8 cellular contexts compared by ENCODE assay signal in the genomic region with DNA sequence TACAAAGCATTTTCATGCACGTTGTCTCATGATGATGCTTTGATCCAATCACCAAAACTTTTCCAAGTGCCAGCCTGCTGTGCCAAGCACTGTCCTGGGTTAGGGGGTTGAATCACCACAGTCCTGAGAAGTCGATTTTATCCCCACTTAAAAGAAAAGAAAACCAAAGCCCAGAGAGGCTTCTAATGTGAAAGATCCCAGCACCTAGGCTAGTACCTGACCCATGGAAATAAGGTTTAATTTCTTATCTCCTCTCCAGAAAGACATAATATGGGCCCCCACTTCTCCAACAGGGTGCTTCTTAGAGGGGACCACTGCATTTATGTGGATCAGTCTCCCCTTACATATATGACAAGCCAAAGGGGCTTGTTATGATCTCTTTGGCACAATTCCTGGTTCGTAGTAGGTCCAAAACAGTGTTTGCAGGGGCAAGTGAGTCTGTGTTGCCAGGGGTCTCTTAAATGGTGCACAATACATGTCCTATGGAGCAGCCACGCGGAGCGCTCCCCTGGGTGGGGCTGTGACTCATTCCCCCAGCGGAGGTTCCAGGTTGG. TPM values are rescaled to one million over a fixed set of nuclear protein-coding genes. Genes with fewer than 3 reads are reported as not detected.
DNase-seq lines count a peak whose midpoint lies in the region; ATAC-seq, FAIRE-seq and TF ChIP-seq lines count a peak whose summit lies in the region.

No MANE protein-coding gene starts in this region.

- TF ChIP-seq CTCF in CD4-positive, alpha-beta T cell (IDR thresholded peaks at IDR 0.05): no peak
- TF ChIP-seq CTCF in PC-3 (conservative IDR thresholded peaks at IDR 0.05; ENCODE audit: low read depth, low read length) (no peak), endothelial cell of umbilical vein (IDR thresholded peaks at IDR 0.05; ENCODE audit: extremely low read depth in 1 of 2, insufficient read depth in 1 of 2, low read depth in 1 of 2, low read length in 2 of 2) (no peak)

- H3K79me2 ChIP-seq in PC-3 (ENCODE audit: low read length) (peaks cover 46% of the 10 kb centered on the region), endothelial cell of umbilical vein (ENCODE audit: control insufficient read depth, insufficient read depth, low read length) (peaks cover 27% of the 10 kb centered on the region), trophoblast cell (ENCODE audit: control insufficient read depth, insufficient read depth, low read length, poor library complexity) (peaks cover 33% of the 10 kb centered on the region)

- H3K27me3 Mint-ChIP-seq in CD4-positive, alpha-beta T cell: peaks cover 5% of the 10 kb centered on the region

- no peak overlapping the region for H4K12ac ChIP-seq in trophoblast cell (ENCODE audit: low read depth, low read length)

- peak overlapping the region; percentile 98 for H3K27ac ChIP-seq in CD4-positive, alpha-beta T cell (ENCODE audit: low read depth, low read length)
- H3K27ac ChIP-seq in PC-3 (ENCODE audit: low read length) (peak overlapping the region; percentile 78), endothelial cell of umbilical vein (ENCODE audit: insufficient read depth, low read depth, low read length) (no peak overlapping the region), trophoblast cell (ENCODE audit: low read depth, low read length) (peak overlapping the region; percentile 20)

- FAIRE-seq in endothelial cell of umbilical vein (lab: Jason Lieb, UNC): no peak

- no peaks in the 10 kb centered on the region for H3K27me3 ChIP-seq in CD4-positive, alpha-beta T cell (ENCODE audit: control insufficient read depth, insufficient read depth, low read length)
- H3K27me3 ChIP-seq in PC-3 (ENCODE audit: low read length) (no peaks in the 10 kb centered on the region), endothelial cell of umbilical vein (ENCODE audit: control insufficient read depth in 2 of 2, insufficient read depth in 2 of 2, low read length in 2 of 2) (peaks cover 0 to 2% of the 10 kb centered on the region in 2 experiments), trophoblast cell (ENCODE audit: insufficient read depth, low read length) (no peaks in the 10 kb centered on the region)

- no peak overlapping the region for H2AK5ac ChIP-seq in trophoblast cell (ENCODE audit: low read length)

- H3K23ac ChIP-seq in trophoblast cell (ENCODE audit: low read length): no peak overlapping the region

- H3K4me3 Mint-ChIP-seq in CD4-positive, alpha-beta T cell: peak overlapping the region; percentile 89

- peak overlapping the region; percentile 17 for H2BK12ac ChIP-seq in trophoblast cell (ENCODE audit: low read length)

- H3K4me2 ChIP-seq in PC-3 (ENCODE audit: low read length) (peak overlapping the region; percentile 97), endothelial cell of umbilical vein (ENCODE audit: insufficient read depth, low read length) (no peak overlapping the region), trophoblast cell (ENCODE audit: low read length) (peak overlapping the region; percentile 98)

- no peak overlapping the region for H3K4ac ChIP-seq in trophoblast cell (ENCODE audit: low read depth, low read length)

- H2AFZ ChIP-seq in PC-3 (ENCODE audit: low read length) (peak overlapping the region; percentile 89), endothelial cell of umbilical vein (ENCODE audit: low read depth, low read length) (no peak overlapping the region), trophoblast cell (ENCODE audit: insufficient read depth, low read length, poor library complexity) (no peak overlapping the region)

- H4K91ac ChIP-seq in trophoblast cell (ENCODE audit: low read depth, low read length): peak overlapping the region; percentile 11

- H2BK120ac ChIP-seq in trophoblast cell (ENCODE audit: insufficient read depth, low read length, poor library complexity): no peak overlapping the region

- no peak overlapping the region for H4K8ac ChIP-seq in trophoblast cell (ENCODE audit: low read depth, low read length)

- H3K9me2 ChIP-seq in PC-3 (replicated peaks; ENCODE audit: low read length): no peaks in the 10 kb centered on the region

- peaks cover 21% of the 10 kb centered on the region for H4K20me1 ChIP-seq in PC-3 (ENCODE audit: low read length)
- H4K20me1 ChIP-seq in endothelial cell of umbilical vein (replicated peaks; ENCODE audit: control insufficient read depth, extremely low read depth, insufficient read depth, low read length): no peaks in the 10 kb centered on the region

- ATAC-seq in CD4-positive, alpha-beta T cell (ENCODE audit: poor library complexity): no peak
- ATAC-seq in PC-3 (no peak), HG03442 (IDR thresholded peaks at IDR 0.05; ENCODE audit: unreplicated experiment) (no peak)

- H3K4me3 ChIP-seq in PC-3 (ENCODE audit: low read length) (peak overlapping the region; percentile 87), endothelial cell of umbilical vein (replicated peaks in 1 of 3; ENCODE audit: insufficient read depth in 1 of 3, low read depth in 1 of 3, low read length in 3 of 3) (no peak overlapping the region), trophoblast cell (ENCODE audit: low read depth, low read length) (no peak overlapping the region)

- H3K36me3 ChIP-seq in PC-3 (ENCODE audit: low read depth, low read length): no peaks in the 10 kb centered on the region
- no peaks in the 10 kb centered on the region for H3K36me3 ChIP-seq in endothelial cell of umbilical vein (ENCODE audit: control insufficient read depth in 2 of 2, extremely low read depth in 1 of 2, insufficient read depth in 2 of 2, low read length in 2 of 2)
- peaks cover 0 to 2% of the 10 kb centered on the region in 2 experiments for H3K36me3 ChIP-seq in trophoblast cell (ENCODE audit: control insufficient read depth in 1 of 2, insufficient read depth in 2 of 2, low read length in 2 of 2)

- POLR2A ChIA-PET in CD4-positive, alpha-beta T cell (lab: Charles Lee): interaction anchor here (0.9 to 9.8 kb wide), 2 partner anchors 137 to 140 kb away, joined by 3 to 187 read pairs; partner anchors contain the start of genes DDX6 and VPS11
- POLR2A ChIA-PET in PC-3 (lab: Charles Lee; ENCODE audit: unreplicated experiment): no interaction called here
- POLR2A ChIA-PET in endothelial cell of umbilical vein (lab: Charles Lee): interaction anchor here (1.0 kb wide), 1 partner anchor 15 kb away, joined by 3 read pairs; no protein-coding TSS in a partner anchor

- BruUV-seq in PC-3 (replicated peaks; lab: Mats Ljungman, UMichigan): no TSS peak
- no TSS peak for BruUV-seq in endothelial cell of umbilical vein (replicated peaks; lab: Mats Ljungman, UMichigan)

- dilution Hi-C loops in endothelial cell of umbilical vein (cut with MboI; ENCODE audit: extremely low pct_ligation_motif_present, low sequenced_read_pairs): no loop called here

- H3K4me1 ChIP-seq in PC-3 (ENCODE audit: insufficient read depth, low read length): peaks cover 42% of the 10 kb centered on the region
- H3K4me1 ChIP-seq in endothelial cell of umbilical vein (ENCODE audit: control insufficient read depth, extremely low read depth, insufficient read depth, low read length): peaks cover 27% of the 10 kb centered on the region
- peaks cover 10 to 22% of the 10 kb centered on the region in 2 experiments for H3K4me1 ChIP-seq in trophoblast cell (ENCODE audit: control insufficient read depth in 1 of 2, insufficient read depth in 2 of 2, low read length in 2 of 2)

- H3K27ac Mint-ChIP-seq in CD4-positive, alpha-beta T cell: peak overlapping the region; percentile 97

- peaks cover 55% of the 10 kb centered on the region for H3K4me1 Mint-ChIP-seq in CD4-positive, alpha-beta T cell (ENCODE audit: low read depth)

- H2BK5ac ChIP-seq in trophoblast cell (ENCODE audit: low read depth, low read length, poor library complexity): no peak overlapping the region

- no CpG with 5 or more reads among the region's 7 CpGs for WGBS in trophoblast cell (ENCODE audit: extremely low coverage, insufficient coverage, insufficient read length)

- no peak for TF ChIP-seq POLR2A in endothelial cell of umbilical vein (IDR thresholded peaks at IDR 0.05; ENCODE audit: low read depth, low read length)

- DNase-seq in CD4-positive, alpha-beta T cell: no peak
- peak; percentile 38 for DNase-seq in PC-3
- no peak for DNase-seq in endothelial cell of umbilical vein (ENCODE audit: low read depth, low spot score)
- DNase-seq in trophoblast cell: no peak
- no peak for DNase-seq in DMS153 treated with DMSO at 0.1 percent for 48 hours (lab: John Stamatoyannopoulos, UW; ENCODE audit: unreplicated experiment)
- no peak for DNase-seq in GDM1 (lab: John Stamatoyannopoulos, UW)
- DNase-seq in NCI-H1417 treated with DMSO at 0.1 percent for 48 hours (lab: John Stamatoyannopoulos, UW): no peak

- H3K9me3 ChIP-seq in CD4-positive, alpha-beta T cell (ENCODE audit: control insufficient read depth, low read length): no peaks in the 10 kb centered on the region
- H3K9me3 ChIP-seq in PC-3 (ENCODE audit: low read length) (no peaks in the 10 kb centered on the region), endothelial cell of umbilical vein (replicated peaks; ENCODE audit: control insufficient read depth, insufficient read depth, low read length) (no peaks in the 10 kb centered on the region), trophoblast cell (ENCODE audit: insufficient read depth, low read depth, low read length) (peaks cover 2% of the 10 kb centered on the region)

- H3F3A ChIP-seq in PC-3 (ENCODE audit: low read length, unreplicated experiment): no peaks in the 10 kb centered on the region

- intact Hi-C loops in CD4-positive, alpha-beta T cell (cut with DNase I, micrococcal nuclease): loop anchor here (1.0 to 2.0 kb wide), 3 partner anchors 20 to 137 kb away; partner anchors contain the start of gene DDX6 (in 1 of the 2)
- intact Hi-C loops in PC-3 (cut with micrococcal nuclease): loop anchor here (1.0 kb wide), 2 partner anchors 20 to 135 kb away; no protein-coding TSS in a partner anchor
- intact Hi-C loops in endothelial cell of umbilical vein (cut with micrococcal nuclease): loop anchor here (1.0 to 5.0 kb wide), 6 partner anchors 20 to 237 kb away; partner anchors contain the start of genes DDX6, HYOU1, RPS25 and TRAPPC4

- H3K18ac ChIP-seq in trophoblast cell (ENCODE audit: low read length): no peak overlapping the region

- CTCF ChIA-PET in CD4-positive, alpha-beta T cell (lab: Charles Lee): interaction anchor here (0.7 to 3.5 kb wide), 7 partner anchors 12 to 138 kb away, joined by 3 to 42 read pairs (median 4); partner anchors contain the start of gene DDX6
- CTCF ChIA-PET in PC-3 (lab: Charles Lee) (interaction anchor here (0.5 to 1.4 kb wide), 5 partner anchors 15 to 268 kb away, joined by 3 to 10 read pairs (median 3); no protein-coding TSS in a partner anchor), endothelial cell of umbilical vein (lab: Charles Lee) (interaction anchor here (0.7 to 10.6 kb wide), 11 partner anchors 15 to 238 kb away, joined by 3 to 330 read pairs (median 6); partner anchors contain the start of gene DDX6)

- H3K9me1 ChIP-seq in endothelial cell of umbilical vein (replicated peaks; ENCODE audit: control insufficient read depth, extremely low read depth, insufficient read depth, low read length): no peaks in the 10 kb centered on the region

- no peak overlapping the region for H3K14ac ChIP-seq in trophoblast cell (ENCODE audit: low read length)

- H3K36me3 Mint-ChIP-seq in CD4-positive, alpha-beta T cell (ENCODE audit: low read depth): peaks cover 56% of the 10 kb centered on the region

- H3K79me1 ChIP-seq in trophoblast cell (ENCODE audit: low read length): peaks cover 44% of the 10 kb centered on the region

- H3K9ac ChIP-seq in PC-3 (ENCODE audit: low read length): peak overlapping the region; percentile 75
- H3K9ac ChIP-seq in endothelial cell of umbilical vein (replicated peaks; ENCODE audit: extremely low read depth, insufficient read depth, low read length): no peak overlapping the region
- no peak overlapping the region for H3K9ac ChIP-seq in trophoblast cell (ENCODE audit: low read length)

- no peaks in the 10 kb centered on the region for H3K9me3 Mint-ChIP-seq in CD4-positive, alpha-beta T cell

RNA-seq across cellular contexts. Expression of gene BCL9L, which starts 1.9 kb away (rescaled TPM):
- total RNA-seq in CD4-positive, alpha-beta T cell: 100 to 1,000 TPM; 326 to 332 TPM
- total RNA-seq in PC-3 (2014; rRNA removed) (49.7 and 68.2 TPM in 2 replicates), endothelial cell of umbilical vein (44.7 and 48.8 TPM in 2 replicates)
- polyA plus RNA-seq in endothelial cell of umbilical vein: 7.3 and 10.2 TPM in 2 replicates
- polyA plus RNA-seq in endothelial cell of umbilical vein (2011; cell fraction: cytosol; rRNA removed): 6.5 and 8.0 TPM in 2 replicates
- polyA plus RNA-seq in endothelial cell of umbilical vein (2011; cell fraction: nucleus; rRNA removed): 10.3 and 10.7 TPM in 2 replicates
- polyA plus RNA-seq in endothelial cell of umbilical vein (2012): 34.2 and 37.1 TPM in 2 replicates
- polyA minus RNA-seq in endothelial cell of umbilical vein: 6.4 and 6.9 TPM in 2 replicates
- polyA minus RNA-seq in endothelial cell of umbilical vein (2011; cell fraction: cytosol; rRNA and poly(A)+ RNA removed): 24.1 TPM
- polyA minus RNA-seq in endothelial cell of umbilical vein (2011; cell fraction: nucleus; rRNA and poly(A)+ RNA removed): 6.1 and 20.0 TPM in 2 replicates
- polyA plus RNA-seq in trophoblast cell (2013): 187 and 191 TPM in 2 replicates

RNA-seq across cellular contexts. Expression of gene UPK2, which starts 28.5 kb away (rescaled TPM):
- total RNA-seq in CD4-positive, alpha-beta T cell: under 1 TPM in 1 of 2 experiments, not detected in 1; 0.27 TPM
- 0.44 TPM in 1 of 2 replicates, not detected in the other for total RNA-seq in PC-3 (2014; rRNA removed)
- not detected in 2 replicates for total RNA-seq in endothelial cell of umbilical vein
- polyA plus RNA-seq in endothelial cell of umbilical vein: 0.11 and 0.13 TPM in 2 replicates
- polyA plus RNA-seq in endothelial cell of umbilical vein (2011; cell fraction: cytosol; rRNA removed): 0.07 TPM in 1 of 2 replicates, not detected in the other
- polyA plus RNA-seq in endothelial cell of umbilical vein (2011; cell fraction: nucleus; rRNA removed): not detected in 2 replicates
- polyA plus RNA-seq in endothelial cell of umbilical vein (2012): not detected in 2 replicates
- polyA minus RNA-seq in endothelial cell of umbilical vein: not detected in 2 replicates
- polyA minus RNA-seq in endothelial cell of umbilical vein (2011; cell fraction: cytosol; rRNA and poly(A)+ RNA removed): not detected
- not detected in 2 replicates for polyA minus RNA-seq in endothelial cell of umbilical vein (2011; cell fraction: nucleus; rRNA and poly(A)+ RNA removed)
- polyA plus RNA-seq in trophoblast cell (2013): 2.8 and 3.2 TPM in 2 replicates

RNA-seq across cellular contexts. Expression of gene FOXR1, which starts 43.9 kb away (rescaled TPM):
- not detected for total RNA-seq in CD4-positive, alpha-beta T cell
- total RNA-seq in PC-3 (2014; rRNA removed) (not detected in 2 replicates), endothelial cell of umbilical vein (not detected in 2 replicates)
- polyA plus RNA-seq in endothelial cell of umbilical vein: not detected in 2 replicates
- not detected in 2 replicates for polyA plus RNA-seq in endothelial cell of umbilical vein (2011; cell fraction: cytosol; rRNA removed)
- not detected in 2 replicates for polyA plus RNA-seq in endothelial cell of umbilical vein (2011; cell fraction: nucleus; rRNA removed)
- polyA plus RNA-seq in endothelial cell of umbilical vein (2012): not detected in 2 replicates
- polyA minus RNA-seq in endothelial cell of umbilical vein: not detected in 2 replicates
- polyA minus RNA-seq in endothelial cell of umbilical vein (2011; cell fraction: cytosol; rRNA and poly(A)+ RNA removed): not detected
- polyA minus RNA-seq in endothelial cell of umbilical vein (2011; cell fraction: nucleus; rRNA and poly(A)+ RNA removed): not detected in 2 replicates
- not detected in 2 replicates for polyA plus RNA-seq in trophoblast cell (2013)

RNA-seq across cellular contexts. Expression of gene CXCR5, which starts 43.9 kb away (rescaled TPM):
- 10 to 100 TPM; 13.2 to 14.3 TPM for total RNA-seq in CD4-positive, alpha-beta T cell
- not detected in 2 replicates for total RNA-seq in PC-3 (2014; rRNA removed)
- total RNA-seq in endothelial cell of umbilical vein: not detected in 2 replicates
- polyA plus RNA-seq in endothelial cell of umbilical vein: not detected in 2 replicates
- not detected in 2 replicates for polyA plus RNA-seq in endothelial cell of umbilical vein (2011; cell fraction: cytosol; rRNA removed)
- not detected in 2 replicates for polyA plus RNA-seq in endothelial cell of umbilical vein (2011; cell fraction: nucleus; rRNA removed)
- not detected in 2 replicates for polyA plus RNA-seq in endothelial cell of umbilical vein (2012)
- not detected in 2 replicates for polyA minus RNA-seq in endothelial cell of umbilical vein
- polyA minus RNA-seq in endothelial cell of umbilical vein (2011; cell fraction: cytosol; rRNA and poly(A)+ RNA removed): not detected
- polyA minus RNA-seq in endothelial cell of umbilical vein (2011; cell fraction: nucleus; rRNA and poly(A)+ RNA removed): not detected in 2 replicates
- 0.03 and 0.06 TPM in 2 replicates for polyA plus RNA-seq in trophoblast cell (2013)
